ENCODE assay signal across 11 cellular contexts in the genomic region with DNA sequence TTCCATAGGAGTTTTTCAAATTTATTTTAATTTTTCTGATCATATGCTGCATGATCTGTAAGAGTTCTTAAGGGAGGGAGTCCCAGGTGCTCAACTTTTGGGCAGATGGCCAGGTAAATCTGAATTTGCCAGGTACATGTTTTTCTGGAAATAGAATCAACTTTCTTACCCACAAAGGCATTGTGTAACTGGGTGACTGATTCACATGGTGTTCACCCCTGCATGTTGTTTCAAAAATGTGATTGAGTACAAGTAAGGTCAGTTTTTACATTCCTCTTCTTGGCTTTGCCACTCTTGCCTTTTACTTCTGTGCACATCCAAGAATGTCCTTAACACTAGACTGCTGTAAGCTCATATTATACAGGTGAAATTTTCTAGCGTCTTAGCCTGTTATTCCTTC. TPM values are rescaled to one million over a fixed set of nuclear protein-coding genes. Genes with fewer than 3 reads are reported as not detected.
DNase-seq lines count a peak whose midpoint lies in the region; ATAC-seq and TF ChIP-seq lines count a peak whose summit lies in the region.
"Had no signal": no experiment of that assay in that cellular context is flagged by ENCODE, and none has a peak within 500 bp of the region (broad histone marks: within the 10 kb centered on the region; RNA-seq: fewer than 3 reads in every experiment).

No MANE protein-coding gene starts in this region.

- H3K36me3 ChIP-seq in mucosa of descending colon (ENCODE audit: low read depth) (no peaks in the 10 kb centered on the region), ascending aorta (peaks cover 1 to 3% of the 10 kb centered on the region in 2 donors)

- H3K4me1 ChIP-seq in foreskin keratinocyte, result peaks cover 6% of the 10 kb centered on the region
- H3K4me1 ChIP-seq in mucosa of descending colon (ENCODE audit: low read depth), result no peaks in the 10 kb centered on the region
- H3K4me1 ChIP-seq in ascending aorta, result no peaks in the 10 kb centered on the region
- H3K4me1 ChIP-seq: parathyroid adenoma had no signal

- H3K4me3 Mint-ChIP-seq in natural killer cell treated with Interleukin-12 subunit alpha and Interleukin-12 subunit beta and Interleukin-15 and Interleukin-18, amount 100 ng/mL, for 72 hours, result no peak overlapping the region
- no peak overlapping the region for H3K4me3 Mint-ChIP-seq in natural killer cell

- H3K27me3 ChIP-seq in foreskin keratinocyte (no peaks in the 10 kb centered on the region), ascending aorta (no peaks in the 10 kb centered on the region)
- H3K27me3 ChIP-seq: upper lobe of left lung had no signal

- peak overlapping the region; percentile 36 to 57 for H3K27ac Mint-ChIP-seq in natural killer cell treated with Interleukin-12 subunit alpha and Interleukin-12 subunit beta and Interleukin-15 and Interleukin-18, amount 100 ng/mL, for 72 hours
- no peak overlapping the region for H3K27ac Mint-ChIP-seq in natural killer cell

- TF ChIP-seq CTCF in natural killer cell (IDR thresholded peaks at IDR 0.05) (no peak), foreskin keratinocyte (conservative IDR thresholded peaks at IDR 0.05) (no peak), mucosa of descending colon (IDR thresholded peaks at IDR 0.05) (no peak), ascending aorta (IDR thresholded peaks at IDR 0.05) (no peak)

- no peak for DNase-seq in natural killer cell treated with Interleukin-12 subunit alpha and Interleukin-12 subunit beta and Interleukin-15 and Interleukin-18, amount 100 ng/mL, for 72 hours (ENCODE audit: low spot score)
- DNase-seq in natural killer cell (no peak), amniotic epithelial cell (ENCODE audit: low read depth) (peak; percentile 73), foreskin keratinocyte (peak; percentile 81 to 92), substantia nigra (lab: John Stamatoyannopoulos, UW) (no peak), mucosa of descending colon (no peak), ascending aorta (ENCODE audit: low spot score in 2 of 2) (no peak)
- no peak for DNase-seq in effector CD4-positive, alpha-beta T cell
- DNase-seq: activated CD4-positive, alpha-beta T cell treated with anti-CD3 and anti-CD28 coated beads for 1 hour had no signal

- H3K27me3 Mint-ChIP-seq in natural killer cell treated with Interleukin-12 subunit alpha and Interleukin-12 subunit beta and Interleukin-15 and Interleukin-18, amount 100 ng/mL, for 72 hours, result no peaks in the 10 kb centered on the region
- H3K27me3 Mint-ChIP-seq in natural killer cell (ENCODE audit: low read depth in 2 of 2), result no peaks in the 10 kb centered on the region

- peaks cover 30% of the 10 kb centered on the region for H3K36me3 Mint-ChIP-seq in natural killer cell treated with Interleukin-12 subunit alpha and Interleukin-12 subunit beta and Interleukin-15 and Interleukin-18, amount 100 ng/mL, for 72 hours
- no peaks in the 10 kb centered on the region for H3K36me3 Mint-ChIP-seq in natural killer cell

- peaks cover 3% of the 10 kb centered on the region for H3K9me3 ChIP-seq in mucosa of descending colon
- H3K9me3 ChIP-seq in ascending aorta, result no peaks in the 10 kb centered on the region

- H3K4me1 Mint-ChIP-seq in natural killer cell treated with Interleukin-12 subunit alpha and Interleukin-12 subunit beta and Interleukin-15 and Interleukin-18, amount 100 ng/mL, for 72 hours (ENCODE audit: low read depth in 2 of 2), result peaks cover 29 to 36% of the 10 kb centered on the region in 2 donors
- H3K4me1 Mint-ChIP-seq in natural killer cell, result peaks cover 5 to 9% of the 10 kb centered on the region in 2 donors

- H3K9me3 Mint-ChIP-seq in natural killer cell treated with Interleukin-12 subunit alpha and Interleukin-12 subunit beta and Interleukin-15 and Interleukin-18, amount 100 ng/mL, for 72 hours, result no peaks in the 10 kb centered on the region
- H3K9me3 Mint-ChIP-seq in natural killer cell, result no peaks in the 10 kb centered on the region

- H3K27ac ChIP-seq in foreskin keratinocyte (no peak overlapping the region), substantia nigra (ENCODE audit: low read depth, low read length, poor library complexity, severe bottlenecking) (no peak overlapping the region), ascending aorta (no peak overlapping the region)
- H3K27ac ChIP-seq: parathyroid adenoma, upper lobe of left lung had no signal

- ATAC-seq in natural killer cell treated with Interleukin-12 subunit alpha and Interleukin-12 subunit beta and Interleukin-15 and Interleukin-18, amount 100 ng/mL, for 72 hours, result no peak
- ATAC-seq in natural killer cell (no peak), foreskin keratinocyte (peak; percentile 74), mucosa of descending colon (no peak)

- intact Hi-C loops in natural killer cell (cut with micrococcal nuclease), result loop anchor here (1.0 to 10.0 kb wide), 4 partner anchors 171 to 435 kb away; no protein-coding TSS in a partner anchor
- intact Hi-C loops in mucosa of descending colon (cut with DNase I, micrococcal nuclease), result loop anchor here (10.0 kb wide), 1 partner anchor 251 kb away; no protein-coding TSS in a partner anchor
- intact Hi-C loops in ascending aorta (cut with DNase I), result loop anchor here (1.0 to 2.0 kb wide), 2 partner anchors 246 to 435 kb away; no protein-coding TSS in a partner anchor

- H3K4me3 ChIP-seq in mucosa of descending colon, result no peak overlapping the region
- H3K4me3 ChIP-seq in ascending aorta, result no peak overlapping the region
- H3K4me3 ChIP-seq: upper lobe of left lung had no signal

RNA-seq across cellular contexts. Expression of gene RB1, which starts 30.4 kb away (rescaled TPM):
- 10 to 100 TPM; 36.0 to 40.3 TPM for total RNA-seq in natural killer cell treated with Interleukin-12 subunit alpha and Interleukin-12 subunit beta and Interleukin-15 and Interleukin-18, amount 100 ng/mL, for 72 hours
- 10 to 100 TPM; 25.5 to 28.3 (median 26.9) TPM for total RNA-seq in natural killer cell
- 30.4 and 32.8 TPM in 2 replicates for total RNA-seq in foreskin keratinocyte
- 7.1 and 8.7 TPM in 2 replicates for polyA plus RNA-seq in foreskin keratinocyte
- total RNA-seq in mucosa of descending colon, result 10 to 100 TPM; 23.4 to 30.0 (median 29.3) TPM
- 10.6 TPM for total RNA-seq in ascending aorta

Comparison
In these comparisons a context has a peak if more than half of its experiments do, and no peak if none do; other contexts are left out.
1. H3K27ac Mint-ChIP-seq: peak in natural killer cell treated with Interleukin-12 subunit alpha and Interleukin-12 subunit beta and Interleukin-15 and Interleukin-18, amount 100 ng/mL, for 72 hours (2 of 2); none in natural killer cell (0 of 2).
2. DNase-seq: peak in amniotic epithelial cell (single experiment) and foreskin keratinocyte (2 of 2); none in natural killer cell treated with Interleukin-12 subunit alpha and Interleukin-12 subunit beta and Interleukin-15 and Interleukin-18, amount 100 ng/mL, for 72 hours (single experiment), natural killer cell (single experiment), substantia nigra (0 of 49), effector CD4-positive, alpha-beta T cell (single experiment), mucosa of descending colon (0 of 3) and ascending aorta (0 of 2).